9 cellular contexts compared by ENCODE assay signal in the genomic region with DNA sequence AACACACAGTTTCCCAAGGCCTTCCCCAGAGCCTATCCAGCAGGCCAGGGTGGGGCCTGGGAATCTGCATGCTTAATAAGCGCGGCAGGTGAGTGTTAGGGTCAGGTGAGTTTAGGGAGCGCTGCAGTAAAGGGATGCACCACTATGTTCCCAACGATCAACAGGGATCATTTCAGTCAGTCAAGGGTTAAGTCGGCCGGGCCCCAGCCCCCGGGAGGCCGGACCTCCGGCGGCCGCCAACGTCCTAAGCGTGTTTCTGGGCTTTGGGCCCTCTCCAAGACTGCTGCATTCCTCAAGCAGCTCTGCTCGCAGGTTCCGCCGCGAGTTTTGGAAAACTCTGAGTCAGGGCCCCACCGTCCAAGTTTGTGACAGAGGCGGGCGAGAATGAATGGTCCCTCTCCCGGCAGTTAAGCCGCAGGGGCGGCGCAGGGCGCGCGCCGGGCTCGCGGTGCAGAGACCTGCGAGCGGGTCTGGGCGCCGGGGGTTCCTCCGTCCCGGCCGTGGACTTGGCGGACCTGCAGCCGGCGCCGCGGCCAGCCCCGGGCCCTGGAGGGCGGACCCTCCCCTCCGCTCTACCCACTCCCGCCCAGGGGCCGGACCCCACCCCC.
A peak's percentile ranks its signal among the peaks of the same experiment; 100 is the strongest.
DNase-seq lines count a peak whose midpoint lies in the region; ATAC-seq and TF ChIP-seq lines count a peak whose summit lies in the region.
"Had no signal": no experiment of that assay in that cellular context is flagged by ENCODE, and none has a peak within 500 bp of the region (broad histone marks: within the 10 kb centered on the region; RNA-seq: fewer than 3 reads in every experiment).

No MANE protein-coding gene starts in this region.

- intact Hi-C loops in dendritic cell treated with granulocyte-macrophage colony-stimulating factor and Interleukin-4, amounts not matched to agents 40 ng/mL and 50 ng/mL, for 4 days (cut with micrococcal nuclease), result no loop called here
- intact Hi-C loops in right lobe of liver (cut with DNase I), result no loop called here
- intact Hi-C loops in tibial artery (cut with DNase I; ENCODE audit: low total_unique reads), result no loop called here

- peaks cover 0 to 10% (median 0%) of the 10 kb centered on the region in 4 donors for H3K4me1 ChIP-seq in right lobe of liver
- peaks cover 0 to 38% (median 22%) of the 10 kb centered on the region in 4 donors for H3K4me1 ChIP-seq in tibial artery

- TF ChIP-seq CTCF in right lobe of liver (IDR thresholded peaks at IDR 0.05) (no peak), tibial artery (IDR thresholded peaks at IDR 0.05) (no peak)

- ATAC-seq in right lobe of liver (peak; percentile 7 to 59 (median 22)), GM18858 (IDR thresholded peaks at IDR 0.05; ENCODE audit: unreplicated experiment) (no peak), T-cell (replicated peaks in 1 of 4) (no peak)

- no peak overlapping the region for H3K27ac ChIP-seq in right lobe of liver
- H3K27ac ChIP-seq in tibial artery, result no peak overlapping the region
- H3K27ac ChIP-seq: 22Rv1 had no signal

- H3K9me3 ChIP-seq in right lobe of liver (no peaks in the 10 kb centered on the region), tibial artery (no peaks in the 10 kb centered on the region)

- H3K4me3 Mint-ChIP-seq in dendritic cell treated with granulocyte-macrophage colony-stimulating factor and Interleukin-4, amounts not matched to agents 40 ng/mL and 50 ng/mL, for 4 days, result peak overlapping the region; percentile 58
- no peak overlapping the region for H3K4me3 Mint-ChIP-seq in T-cell

- no peaks in the 10 kb centered on the region for H3K9me3 Mint-ChIP-seq in dendritic cell treated with granulocyte-macrophage colony-stimulating factor and Interleukin-4, amounts not matched to agents 40 ng/mL and 50 ng/mL, for 4 days
- H3K9me3 Mint-ChIP-seq in T-cell, result peaks cover 0 to 7% (median 0%) of the 10 kb centered on the region in 3 donors

- POLR2A ChIA-PET in T-cell (lab: Charles Lee), result no interaction called here

- H3K27me3 Mint-ChIP-seq in dendritic cell treated with granulocyte-macrophage colony-stimulating factor and Interleukin-4, amounts not matched to agents 40 ng/mL and 50 ng/mL, for 4 days, result peaks cover 67% of the 10 kb centered on the region
- H3K27me3 Mint-ChIP-seq in T-cell, result peaks cover 47 to 69% of the 10 kb centered on the region in 2 donors

- no peak for TF ChIP-seq POLR2A in right lobe of liver (IDR thresholded peaks at IDR 0.05)

- H3K36me3 Mint-ChIP-seq in dendritic cell treated with granulocyte-macrophage colony-stimulating factor and Interleukin-4, amounts not matched to agents 40 ng/mL and 50 ng/mL, for 4 days (ENCODE audit: low read depth), result peaks cover 21% of the 10 kb centered on the region
- no peaks in the 10 kb centered on the region for H3K36me3 Mint-ChIP-seq in T-cell

- H3K27ac Mint-ChIP-seq in dendritic cell treated with granulocyte-macrophage colony-stimulating factor and Interleukin-4, amounts not matched to agents 40 ng/mL and 50 ng/mL, for 4 days, result no peak overlapping the region
- no peak overlapping the region for H3K27ac Mint-ChIP-seq in T-cell

- DNase-seq in DMS 273 (lab: John Stamatoyannopoulos, UW; ENCODE audit: unreplicated experiment) (peak; percentile 59), DMS 273 treated with DMSO at 0.1 percent for 48 hours (lab: John Stamatoyannopoulos, UW) (no peak), right lobe of liver (peak in 2 of 3 donors; percentile 35 to 46), tibial artery (peak in 1 of 2 donors; percentile 81), NCI-H1436 treated with DMSO at 0.1 percent for 48 hours (lab: John Stamatoyannopoulos, UW) (no peak), T-cell (no peak)

- H3K27me3 ChIP-seq in right lobe of liver (peaks cover 0 to 16% of the 10 kb centered on the region in 2 donors), tibial artery (no peaks in the 10 kb centered on the region)

- CTCF ChIA-PET in T-cell (lab: Charles Lee), result no interaction called here

- peak overlapping the region; percentile 29 to 49 (median 31) for H3K4me3 ChIP-seq in right lobe of liver
- peak overlapping the region; percentile 48 to 58 for H3K4me3 ChIP-seq in tibial artery

- peaks cover 37% of the 10 kb centered on the region for H3K4me1 Mint-ChIP-seq in dendritic cell treated with granulocyte-macrophage colony-stimulating factor and Interleukin-4, amounts not matched to agents 40 ng/mL and 50 ng/mL, for 4 days (ENCODE audit: low read depth)
- H3K4me1 Mint-ChIP-seq in T-cell, result peaks cover under 1 to 7% (median 6%) of the 10 kb centered on the region in 3 donors

- H3K36me3 ChIP-seq in right lobe of liver, result no peaks in the 10 kb centered on the region
- H3K36me3 ChIP-seq in tibial artery, result no peaks in the 10 kb centered on the region

- 0% methylated on average over 13 of the region's 47 CpGs for WGBS in right lobe of liver (ENCODE audit: insufficient coverage, low coverage, low lambda C conversion rate, missing lambda C conversion rate)

Comparison
In these comparisons a context has a peak if more than half of its experiments do, and no peak if none do; other contexts are left out.
1. DNase-seq: peak in DMS 273 (single experiment) and right lobe of liver (2 of 3); none in DMS 273 treated with DMSO at 0.1 percent for 48 hours (single experiment), NCI-H1436 treated with DMSO at 0.1 percent for 48 hours (single experiment) and T-cell (0 of 34).
2. ATAC-seq: peak in right lobe of liver (4 of 4); none in GM18858 (single experiment) and T-cell (0 of 4).